28 cellular contexts compared by ENCODE assay signal in the genomic region with DNA sequence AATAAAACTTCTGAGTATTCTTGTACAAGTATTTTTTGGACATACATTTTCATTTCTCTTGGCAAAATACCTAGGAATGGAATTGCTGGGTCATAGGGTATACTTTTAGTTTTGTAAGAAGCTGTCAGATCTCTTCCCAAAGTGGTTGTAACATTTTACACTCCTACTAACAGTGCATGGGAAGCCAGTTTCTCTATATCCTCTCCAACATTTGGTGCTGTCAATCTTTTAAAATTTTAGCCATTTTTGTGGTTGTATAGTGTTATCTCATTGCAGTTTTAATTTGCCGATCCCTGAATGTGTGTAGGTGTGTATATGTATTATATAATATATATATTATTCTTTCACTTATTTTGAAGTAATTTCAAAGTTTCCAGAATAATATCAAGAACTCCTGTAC.
"Had no signal": no experiment of that assay in that cellular context is flagged by ENCODE, and none has a peak within 500 bp of the region (broad histone marks: within the 10 kb centered on the region; RNA-seq: fewer than 3 reads in every experiment).

No MANE protein-coding gene starts in this region.

- H3K36me3 Mint-ChIP-seq: stimulated activated effector memory CD8-positive, alpha-beta T cell treated with anti-CD3 and anti-CD28 coated beads, Interleukin-12 subunit alpha, Interleukin-12 subunit beta, amount 100 ng/mL, for 72 hours; stimulated activated memory B cell treated with anti-CD40 and anti-IgM and Interleukin-4, amounts not matched to agents 10 μg/mL and 1 μg/mL and 100 μg/mL, for 72 hours; stimulated activated naive B cell treated with anti-CD40 and anti-IgM and Interleukin-4, amounts not matched to agents 10 μg/mL and 1 μg/mL and 100 μg/mL, for 72 hours; type B pancreatic cell had no signal

- H3K4me3 ChIP-seq: stomach, suprapubic skin, thoracic aorta, thyroid gland, tibial artery, tibial nerve, transverse colon, upper lobe of left lung, upper lobe of right lung, uterus, vagina had no signal

- H3K27me3 Mint-ChIP-seq: stimulated activated naive B cell treated with anti-CD40 and anti-IgM and Interleukin-4, amounts not matched to agents 10 μg/mL and 1 μg/mL and 100 μg/mL, for 72 hours had no signal

- H3K4me1 ChIP-seq: stomach, suprapubic skin, thyroid gland, transverse colon, upper lobe of left lung, uterus, vagina had no signal

- H3K27me3 ChIP-seq: stomach, thyroid gland, tibial artery, tibial nerve, transverse colon, upper lobe of left lung, upper lobe of right lung, uterus, vagina had no signal

- FAIRE-seq: urothelium cell line had no signal

- ATAC-seq: stimulated activated effector memory CD8-positive, alpha-beta T cell treated with anti-CD3 and anti-CD28 coated beads, Interleukin-12 subunit alpha, Interleukin-12 subunit beta, amount 100 ng/mL, for 72 hours; stimulated activated memory B cell treated with anti-CD40 and anti-IgM and Interleukin-4, amounts not matched to agents 10 μg/mL and 1 μg/mL and 100 μg/mL, for 72 hours; stimulated activated naive B cell treated with anti-CD40 and anti-IgM and Interleukin-4, amounts not matched to agents 10 μg/mL and 1 μg/mL and 100 μg/mL, for 72 hours; stimulated activated naive CD8-positive, alpha-beta T cell treated with anti-CD3 and anti-CD28 coated beads, Interleukin-15, amount 100 ng/mL, for 72 hours; stimulated activated naive CD8-positive, alpha-beta T cell treated with anti-CD3 and anti-CD28 coated beads, Interleukin-15, Interleukin-2, amounts not matched to agents 100 U/mL and 50 U/mL, for 24 hours had no signal

- H3K27ac Mint-ChIP-seq: stimulated activated effector memory CD8-positive, alpha-beta T cell treated with anti-CD3 and anti-CD28 coated beads, Interleukin-12 subunit alpha, Interleukin-12 subunit beta, amount 100 ng/mL, for 72 hours; stimulated activated memory B cell treated with anti-CD40 and anti-IgM and Interleukin-4, amounts not matched to agents 10 μg/mL and 1 μg/mL and 100 μg/mL, for 72 hours; stimulated activated naive B cell treated with anti-CD40 and anti-IgM and Interleukin-4, amounts not matched to agents 10 μg/mL and 1 μg/mL and 100 μg/mL, for 72 hours; stimulated activated naive CD8-positive, alpha-beta T cell treated with anti-CD3 and anti-CD28 coated beads, Interleukin-15, amount 100 ng/mL, for 72 hours; stimulated activated naive CD8-positive, alpha-beta T cell treated with anti-CD3 and anti-CD28 coated beads, Interleukin-15, Interleukin-2, amounts not matched to agents 100 ng/mL and 50 ng/mL, for 24 hours; type B pancreatic cell had no signal

- DNase-seq: stimulated activated CD4-positive, alpha-beta T cell treated with anti-CD3 and anti-CD28 coated beads, Interleukin-2, amount 100 ng/mL, for 24 hours; stimulated activated CD4-positive, alpha-beta T cell treated with anti-CD3 and anti-CD28 coated beads, Interleukin-2, amount 100 ng/mL, for 48 hours; stimulated activated CD4-positive, alpha-beta T cell treated with anti-CD3 and anti-CD28 coated beads, Interleukin-4, amount 100 ng/mL, for 1 hour; stimulated activated CD4-positive, alpha-beta T cell treated with anti-CD3 and anti-CD28 coated beads, Interleukin-4, amount 100 ng/mL, for 24 hours; stimulated activated CD4-positive, alpha-beta T cell treated with anti-CD3 and anti-CD28 coated beads, Interleukin-4, amount 100 ng/mL, for 4 hours; stimulated activated CD8-positive, alpha-beta memory T cell treated with anti-CD3 and anti-CD28 coated beads, Interleukin-4, amount 100 ng/mL, for 48 hours; stimulated activated naive B cell treated with anti-CD40 and anti-IgM and Interleukin-4, amounts not matched to agents 10 μg/mL and 1 μg/mL and 100 μg/mL, for 72 hours; stimulated activated naive CD4-positive, alpha-beta T cell; stimulated activated naive CD8-positive, alpha-beta T cell treated with anti-CD3 and anti-CD28 coated beads, Interleukin-15, amount 100 ng/mL, for 72 hours; stimulated activated naive CD8-positive, alpha-beta T cell treated with anti-CD3 and anti-CD28 coated beads, Interleukin-15, Interleukin-2, amounts not matched to agents 100 U/mL and 50 U/mL, for 24 hours; stomach; substantia nigra; thyroid gland; tibial artery; transverse colon; trophoblast cell; upper lobe of left lung; upper lobe of right lung; uterus had no signal

- H3K9me3 ChIP-seq: stomach, suprapubic skin, thoracic aorta, thyroid gland, tibial artery, tibial nerve, transverse colon, upper lobe of left lung, upper lobe of right lung, uterus, vagina had no signal

- H3K36me3 ChIP-seq: stomach, suprapubic skin, thoracic aorta, thyroid gland, tibial artery, tibial nerve, transverse colon, upper lobe of left lung, upper lobe of right lung, uterus, vagina had no signal

- H3K4me3 Mint-ChIP-seq: stimulated activated effector memory CD8-positive, alpha-beta T cell treated with anti-CD3 and anti-CD28 coated beads, Interleukin-12 subunit alpha, Interleukin-12 subunit beta, amount 100 ng/mL, for 72 hours; stimulated activated memory B cell treated with anti-CD40 and anti-IgM and Interleukin-4, amounts not matched to agents 10 μg/mL and 1 μg/mL and 100 μg/mL, for 72 hours; stimulated activated naive B cell treated with anti-CD40 and anti-IgM and Interleukin-4, amounts not matched to agents 10 μg/mL and 1 μg/mL and 100 μg/mL, for 72 hours; stimulated activated naive CD8-positive, alpha-beta T cell treated with anti-CD3 and anti-CD28 coated beads, Interleukin-15, amount 100 ng/mL, for 72 hours; stimulated activated naive CD8-positive, alpha-beta T cell treated with anti-CD3 and anti-CD28 coated beads, Interleukin-15, Interleukin-2, amounts not matched to agents 100 ng/mL and 50 ng/mL, for 24 hours; type B pancreatic cell had no signal

- H3K4me1 Mint-ChIP-seq: stimulated activated effector memory CD8-positive, alpha-beta T cell treated with anti-CD3 and anti-CD28 coated beads, Interleukin-12 subunit alpha, Interleukin-12 subunit beta, amount 100 ng/mL, for 72 hours; stimulated activated memory B cell treated with anti-CD40 and anti-IgM and Interleukin-4, amounts not matched to agents 10 μg/mL and 1 μg/mL and 100 μg/mL, for 72 hours; stimulated activated naive B cell treated with anti-CD40 and anti-IgM and Interleukin-4, amounts not matched to agents 10 μg/mL and 1 μg/mL and 100 μg/mL, for 72 hours; stimulated activated naive CD8-positive, alpha-beta T cell treated with anti-CD3 and anti-CD28 coated beads, Interleukin-15, amount 100 ng/mL, for 72 hours had no signal

- H3K27ac ChIP-seq: stomach, suprapubic skin, thoracic aorta, thyroid gland, tibial artery, tibial nerve, transverse colon, upper lobe of left lung, upper lobe of right lung, uterus, vagina had no signal

- H3K9me3 Mint-ChIP-seq: stimulated activated effector memory CD8-positive, alpha-beta T cell treated with anti-CD3 and anti-CD28 coated beads, Interleukin-12 subunit alpha, Interleukin-12 subunit beta, amount 100 ng/mL, for 72 hours; stimulated activated memory B cell treated with anti-CD40 and anti-IgM and Interleukin-4, amounts not matched to agents 10 μg/mL and 1 μg/mL and 100 μg/mL, for 72 hours; stimulated activated naive B cell treated with anti-CD40 and anti-IgM and Interleukin-4, amounts not matched to agents 10 μg/mL and 1 μg/mL and 100 μg/mL, for 72 hours; stimulated activated naive CD8-positive, alpha-beta T cell treated with anti-CD3 and anti-CD28 coated beads, Interleukin-15, amount 100 ng/mL, for 72 hours; stimulated activated naive CD8-positive, alpha-beta T cell treated with anti-CD3 and anti-CD28 coated beads, Interleukin-15, Interleukin-2, amounts not matched to agents 100 ng/mL and 50 ng/mL, for 24 hours; type B pancreatic cell had no signal
